Comparison of ENCODE assay signal across 6 cellular contexts in genomic region chr16:63146251-63146650, GRCh38.
"Had no signal": no experiment of that assay in that cellular context is flagged by ENCODE, and none has a peak within 500 bp of the region (broad histone marks: within the 10 kb centered on the region; RNA-seq: fewer than 3 reads in every experiment).

No MANE protein-coding gene starts in this region.

- H3K4me2 ChIP-seq: KMS-11 had no signal

- FAIRE-seq: HTR-8/SVneo had no signal

- H3K27ac ChIP-seq: HL-60, KMS-11 had no signal

- DNase-seq: Karpas-422, KBM-7, KG1 had no signal

- H3K9ac ChIP-seq: KMS-11 had no signal
